8 cellular contexts compared by ENCODE assay signal in genomic region chr11:128632151-128632791, GRCh38. TPM values are rescaled to one million over a fixed set of nuclear protein-coding genes. Genes with fewer than 3 reads are reported as not detected.
DNase-seq lines count a peak whose midpoint lies in the region; ATAC-seq and TF ChIP-seq lines count a peak whose summit lies in the region.

No MANE protein-coding gene starts in this region.

- in situ Hi-C loops in transverse colon (cut with MboI; ENCODE audit: low pct_ligation_motif_present in 1 of 4, low pct_unique_long_range_greater_than_20kb in 1 of 4, low sequenced_read_pairs in 3 of 4): loop anchor here (5.0 to 25.0 kb wide), 7 partner anchors 205 to 595 kb away; no protein-coding TSS in a partner anchor

- WGBS in transverse colon (ENCODE audit: low coverage in 1 of 2), 2 donors: 58 to 60% methylated on average over 1 to 6 of the region's 6 CpGs

- no peaks in the 10 kb centered on the region for H3K9me3 ChIP-seq in transverse colon

- TF ChIP-seq CTCF in MCF 10A (IDR thresholded peaks at IDR 0.05; ENCODE audit: unreplicated experiment) (peak; percentile 51), transverse colon (IDR thresholded peaks at IDR 0.05) (peak; percentile 49 to 60 (median 56))

- TF ChIP-seq EP300 in transverse colon (IDR thresholded peaks at IDR 0.05; ENCODE audit: low read depth): no peak

- H3K4me3 Mint-ChIP-seq in MCF 10A (ENCODE audit: unreplicated experiment): no peak overlapping the region

- H3K27ac Mint-ChIP-seq in MCF 10A (ENCODE audit: low read depth, unreplicated experiment): no peak overlapping the region

- POLR2A ChIA-PET in MCF 10A (lab: Yijun Ruan, JAX): interaction anchor here (0.8 kb wide), 1 partner anchor 183 kb away, joined by 3 read pairs; no protein-coding TSS in a partner anchor

- no peaks in the 10 kb centered on the region for H3K4me1 Mint-ChIP-seq in MCF 10A (ENCODE audit: insufficient read depth, unreplicated experiment)

- no peaks in the 10 kb centered on the region for H3K27me3 ChIP-seq in transverse colon

- CTCF ChIA-PET in MCF 10A (lab: Yijun Ruan, JAX): interaction anchor here (0.6 to 7.3 kb wide), 26 partner anchors 13 to 1964 kb away, joined by 3 to 160 read pairs (median 4); no protein-coding TSS in a partner anchor

- H3K4me1 ChIP-seq in transverse colon: peaks cover 0 to 24% (median 10%) of the 10 kb centered on the region in 4 donors

- no peak for ATAC-seq in HG02571 (IDR thresholded peaks at IDR 0.05; ENCODE audit: unreplicated experiment)

- no peaks in the 10 kb centered on the region for H3K9me3 Mint-ChIP-seq in MCF 10A (ENCODE audit: unreplicated experiment)

- no peaks in the 10 kb centered on the region for H3K36me3 Mint-ChIP-seq in MCF 10A (ENCODE audit: insufficient read depth, unreplicated experiment)

- no peak overlapping the region for H3K4me3 ChIP-seq in transverse colon

- no peaks in the 10 kb centered on the region for H3K27me3 Mint-ChIP-seq in MCF 10A (ENCODE audit: insufficient read depth, unreplicated experiment)

- BruUV-seq in MCF 10A (replicated peaks; lab: Mats Ljungman, UMichigan): no TSS peak

- peak; percentile 21 for DNase-seq in NCI-H2196 (lab: John Stamatoyannopoulos, UW; ENCODE audit: unreplicated experiment)
- DNase-seq in NCI-H2196 treated with DMSO at 0.1 percent for 48 hours (lab: John Stamatoyannopoulos, UW; ENCODE audit: unreplicated experiment): no peak
- DNase-seq in HT1080 (ENCODE audit: low read depth): peak; percentile 48
- peak; percentile 48 for DNase-seq in SKM-1 treated with dmso at 0.1 percent for 144 hours (lab: John Stamatoyannopoulos, UW; ENCODE audit: unreplicated experiment)
- peak; percentile 49 for DNase-seq in MCF 10A (ENCODE audit: unreplicated experiment)
- DNase-seq in left kidney (ENCODE audit: low read depth, low spot score): peak; percentile 70
- peak; percentile 43 for DNase-seq in transverse colon

- H3K36me3 ChIP-seq in transverse colon: no peaks in the 10 kb centered on the region

- intact Hi-C loops in MCF 10A (cut with micrococcal nuclease) (loop anchor here (1.0 to 5.0 kb wide), 2 partner anchors 130 to 475 kb away; no protein-coding TSS in a partner anchor), transverse colon (cut with DNase I; ENCODE audit: low total_unique reads) (loop anchor here (5.0 to 10.0 kb wide), 3 partner anchors 193 to 457 kb away; no protein-coding TSS in a partner anchor)

- no peak for TF ChIP-seq POLR2A in transverse colon (IDR thresholded peaks at IDR 0.05)

- H3K27ac ChIP-seq in transverse colon: no peak overlapping the region

RNA-seq across cellular contexts. Expression of gene ETS1, which starts 44.9 kb away (rescaled TPM):
- total RNA-seq in HT1080 (2014; rRNA removed; shearing (Covaris generic)): 66.4 and 78.8 TPM in 2 replicates
- 79.4 and 96.5 TPM in 2 replicates for polyA plus RNA-seq in HT1080 (2015; cell fraction: cytosol; rRNA removed)
- 90.0 and 92.1 TPM in 2 replicates for polyA plus RNA-seq in HT1080 (2015; cell fraction: nucleus; rRNA removed)
- total RNA-seq in MCF 10A (2022) (63.2 and 82.0 TPM in 2 replicates), transverse colon (10 to 100 TPM; 23.6 to 56.7 (median 29.2) TPM)
